In the genomic region with DNA sequence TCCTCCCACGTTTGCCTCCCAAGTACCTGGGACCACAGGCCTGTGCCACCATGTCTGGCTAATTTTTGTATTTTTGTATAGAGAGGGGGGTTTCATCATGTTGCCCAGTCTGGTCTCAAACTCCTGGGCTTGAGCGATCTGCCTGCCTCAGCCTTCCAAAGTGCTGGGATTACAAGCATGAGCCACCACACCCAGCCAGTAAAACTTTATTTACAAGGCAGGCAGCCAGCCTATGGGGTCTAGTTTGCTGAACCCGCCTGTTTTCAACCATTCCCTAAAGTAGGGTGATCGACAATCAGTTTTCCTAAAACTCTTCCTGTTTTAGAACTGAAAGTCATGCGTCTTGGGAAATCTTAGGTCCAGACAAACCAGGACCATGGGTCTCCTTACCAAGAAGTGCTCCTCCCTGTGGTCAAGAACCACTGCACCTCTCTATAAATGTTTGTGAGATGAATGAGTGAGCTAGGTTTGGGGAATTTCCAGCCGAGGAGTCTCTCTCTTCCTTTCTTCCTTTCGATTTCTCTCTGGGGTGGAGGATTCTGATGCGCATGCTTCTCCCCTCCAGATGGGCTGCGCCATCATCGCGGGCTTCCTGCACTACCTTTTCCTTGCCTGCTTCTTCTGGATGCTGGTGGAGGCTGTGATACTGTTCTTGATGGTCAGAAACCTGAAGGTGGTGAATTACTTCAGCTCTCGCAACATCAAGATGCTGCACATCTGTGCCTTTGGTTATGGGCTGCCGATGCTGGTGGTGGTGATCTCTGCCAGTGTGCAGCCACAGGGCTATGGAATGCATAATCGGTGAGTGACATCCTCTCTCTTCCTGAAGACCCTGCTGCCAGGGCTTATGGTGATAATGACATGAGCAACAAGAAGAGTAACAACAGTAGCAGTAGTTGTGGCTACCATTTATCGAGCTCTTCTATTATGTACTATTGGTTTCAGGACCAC, we compare ENCODE assay signal across 12 cellular contexts. TPM values are rescaled to one million over a fixed set of nuclear protein-coding genes. Genes with fewer than 3 reads are reported as not detected.
DNase-seq lines count a peak whose midpoint lies in the region; TF ChIP-seq lines count a peak whose summit lies in the region.
"Had no signal": no experiment of that assay in that cellular context is flagged by ENCODE, and none has a peak within 500 bp of the region (broad histone marks: within the 10 kb centered on the region; RNA-seq: fewer than 3 reads in every experiment).

No MANE protein-coding gene starts in this region.

- DNase-seq in SKM-1 (lab: John Stamatoyannopoulos, UW; ENCODE audit: unreplicated experiment) (peak; percentile 17), SKM-1 treated with dmso at 0.1 percent for 144 hours (lab: John Stamatoyannopoulos, UW; ENCODE audit: unreplicated experiment) (no peak), M059J (ENCODE audit: low read depth) (peak; percentile 60), NCI-H446 treated with DMSO at 0.1 percent for 48 hours (lab: John Stamatoyannopoulos, UW) (no peak), smooth muscle cell (lab: John Stamatoyannopoulos, UW; ENCODE audit: unreplicated experiment) (no peak), globus pallidus (ENCODE audit: low spot score) (no peak)
- peak; percentile 4 for DNase-seq in activated T-helper 9 cell treated with anti-CD3 and anti-CD28 coated beads, Interleukin-2, amount 50 U/mL, for 16 hours (ENCODE audit: low read depth)
- peak; percentile 12 for DNase-seq in stimulated activated CD4-positive, alpha-beta T cell treated with anti-CD3 and anti-CD28 coated beads, Interleukin-4, amount 100 ng/mL, for 24 hours
- DNase-seq: hippocampal formation, NCI-H187 had no signal

- no peaks in the 10 kb centered on the region for H3K27me3 ChIP-seq in smooth muscle cell (ENCODE audit: low read depth)

- 80% methylated on average over 15 of the region's 15 CpGs for WGBS in smooth muscle cell (ENCODE audit: low lambda C conversion rate)

- H3K9ac ChIP-seq in smooth muscle cell (ENCODE audit: low read depth), result no peak overlapping the region

- no peaks in the 10 kb centered on the region for H3F3A ChIP-seq in smooth muscle cell (ENCODE audit: low read depth)

- H2AFZ ChIP-seq in smooth muscle cell (ENCODE audit: low read depth), result no peak overlapping the region

- H3K9me3 ChIP-seq in smooth muscle cell (replicated peaks; ENCODE audit: low read depth), result peaks cover 5% of the 10 kb centered on the region

- H3K4me2 ChIP-seq in smooth muscle cell, result no peak overlapping the region

- H4K20me1 ChIP-seq in smooth muscle cell (ENCODE audit: low read depth), result no peaks in the 10 kb centered on the region

- no peaks in the 10 kb centered on the region for H3K36me3 ChIP-seq in smooth muscle cell (ENCODE audit: low read depth)

- TF ChIP-seq CTCF in smooth muscle cell (IDR thresholded peaks at IDR 0.05; ENCODE audit: borderline replicate concordance, insufficient read depth, poor library complexity, severe bottlenecking), result no peak

- no peaks in the 10 kb centered on the region for H3K4me1 ChIP-seq in smooth muscle cell (ENCODE audit: low read depth)

- no peak overlapping the region for H3K4me3 ChIP-seq in smooth muscle cell

- no peak overlapping the region for H3K27ac ChIP-seq in smooth muscle cell (ENCODE audit: low read depth)

- H3K79me2 ChIP-seq in smooth muscle cell (ENCODE audit: low read depth), result no peaks in the 10 kb centered on the region

RNA-seq across cellular contexts. Expression of a gene that starts 38.7 kb away (rescaled TPM):
- 0.79 and 0.89 TPM in 2 replicates for total RNA-seq in M059J (2014; rRNA removed; shearing (Covaris generic))
- not detected in 2 replicates for total RNA-seq in smooth muscle cell
- polyA plus RNA-seq in smooth muscle cell, result not detected in 2 replicates
- total RNA-seq: neural crest cell had no signal
- polyA plus RNA-seq: AG04450 had no signal

Comparison
In these comparisons a context has a peak if more than half of its experiments do, and no peak if none do; other contexts are left out.
1. DNase-seq: peak in SKM-1 (single experiment), M059J (single experiment), activated T-helper 9 cell treated with anti-CD3 and anti-CD28 coated beads, Interleukin-2, amount 50 U/mL, for 16 hours (single experiment) and stimulated activated CD4-positive, alpha-beta T cell treated with anti-CD3 and anti-CD28 coated beads, Interleukin-4, amount 100 ng/mL, for 24 hours (single experiment); none in SKM-1 treated with dmso at 0.1 percent for 144 hours (single experiment), NCI-H446 treated with DMSO at 0.1 percent for 48 hours (single experiment), smooth muscle cell (single experiment) and globus pallidus (single experiment).